13 cellular contexts compared by ENCODE assay signal in genomic region chr20:19887566-19888268, GRCh38.
A peak's percentile ranks its signal among the peaks of the same experiment; 100 is the strongest.
DNase-seq lines count a peak whose midpoint lies in the region; ATAC-seq and TF ChIP-seq lines count a peak whose summit lies in the region.
"Had no signal": no experiment of that assay in that cellular context is flagged by ENCODE, and none has a peak within 500 bp of the region (broad histone marks: within the 10 kb centered on the region; RNA-seq: fewer than 3 reads in every experiment).

No MANE protein-coding gene starts in this region.

- H3K36me3 ChIP-seq in heart left ventricle: peaks cover 0 to 30% (median 4%) of the 10 kb centered on the region in 9 donors
- H3K36me3 ChIP-seq in vagina: peaks cover 0 to 11% of the 10 kb centered on the region in 2 donors

- H3K4me3 Mint-ChIP-seq in osteocyte (ENCODE audit: unreplicated experiment): no peak overlapping the region
- H3K4me3 Mint-ChIP-seq: activated naive CD8-positive, alpha-beta T cell; endodermal cell; natural killer cell treated with Interleukin-12 subunit alpha and Interleukin-12 subunit beta and Interleukin-15 and Interleukin-18, amount 100 ng/mL, for 72 hours; stimulated activated memory B cell treated with anti-CD40 and anti-IgM and Interleukin-4, amounts not matched to agents 10 μg/mL and 1 μg/mL and 100 μg/mL, for 72 hours had no signal

- peaks cover 50% of the 10 kb centered on the region for H3K4me1 Mint-ChIP-seq in osteocyte (ENCODE audit: unreplicated experiment)

- no peaks in the 10 kb centered on the region for H3K27me3 Mint-ChIP-seq in osteocyte (ENCODE audit: unreplicated experiment)

- peaks cover 8% of the 10 kb centered on the region for H3K9me3 Mint-ChIP-seq in osteocyte (ENCODE audit: unreplicated experiment)
- H3K9me3 Mint-ChIP-seq: endodermal cell; natural killer cell treated with Interleukin-12 subunit alpha and Interleukin-12 subunit beta and Interleukin-15 and Interleukin-18, amount 100 ng/mL, for 72 hours; stimulated activated memory B cell treated with anti-CD40 and anti-IgM and Interleukin-4, amounts not matched to agents 10 μg/mL and 1 μg/mL and 100 μg/mL, for 72 hours had no signal

- peak overlapping the region; percentile 71 to 97 (median 89) for H3K27ac ChIP-seq in heart left ventricle
- peak overlapping the region; percentile 85 for H3K27ac ChIP-seq in vagina

- peak overlapping the region; percentile 1 to 61 (median 52) for H3K4me3 ChIP-seq in heart left ventricle
- no peak overlapping the region for H3K4me3 ChIP-seq in fibroblast of the aortic adventitia (ENCODE audit: low read depth, low read length)
- H3K4me3 ChIP-seq in vagina: peak overlapping the region in 1 of 2 donors; percentile 45
- no peak overlapping the region for H3K4me3 ChIP-seq in lower leg skin (ENCODE audit: low read depth, poor library complexity, severe bottlenecking)

- 27 to 39% (median 31%) methylated on average over 7 of the region's 7 CpGs for WGBS in heart left ventricle, 4 donors
- WGBS in lower leg skin, 2 donors: 60 to 65% methylated on average over 7 of the region's 7 CpGs

- DNase-seq in heart left ventricle: no peak
- DNase-seq in Right ventricle myocardium superior: no peak
- peak; percentile 54 for DNase-seq in fibroblast of the aortic adventitia (ENCODE audit: low read depth)
- DNase-seq in osteocyte (ENCODE audit: extremely low spot score, unreplicated experiment): no peak
- DNase-seq in vagina (ENCODE audit: extremely low spot score in 2 of 2): no peak
- no peak for DNase-seq in lower leg skin (ENCODE audit: low spot score in 2 of 2)
- no peak for DNase-seq in NCI-H1694 (lab: John Stamatoyannopoulos, UW)
- DNase-seq: endodermal cell, NCI-H226 had no signal

- H3K36me3 Mint-ChIP-seq in osteocyte (ENCODE audit: unreplicated experiment): peaks cover 21% of the 10 kb centered on the region
- H3K36me3 Mint-ChIP-seq: activated naive CD8-positive, alpha-beta T cell; natural killer cell treated with Interleukin-12 subunit alpha and Interleukin-12 subunit beta and Interleukin-15 and Interleukin-18, amount 100 ng/mL, for 72 hours had no signal

- no peak for TF ChIP-seq POLR2A in heart left ventricle (IDR thresholded peaks at IDR 0.05)
- TF ChIP-seq POLR2A in vagina (IDR thresholded peaks at IDR 0.05): no peak
- TF ChIP-seq POLR2A in GM18505 (IDR thresholded peaks at IDR 0.05; ENCODE audit: borderline replicate concordance, extremely low read depth, insufficient read depth, insufficient read length): no peak
- no peak for TF ChIP-seq POLR2A in lower leg skin (IDR thresholded peaks at IDR 0.05)

- no peaks in the 10 kb centered on the region for H3K27me3 ChIP-seq in heart left ventricle
- H3K27me3 ChIP-seq in vagina: no peaks in the 10 kb centered on the region

- peaks cover 6 to 78% (median 62%) of the 10 kb centered on the region in 12 donors for H3K4me1 ChIP-seq in heart left ventricle
- peaks cover 74% of the 10 kb centered on the region for H3K4me1 ChIP-seq in vagina

- ATAC-seq in heart left ventricle (no peak), Right ventricle myocardium superior (ENCODE audit: poor library complexity) (no peak), GM18505 (IDR thresholded peaks at IDR 0.05; ENCODE audit: unreplicated experiment) (no peak)
- ATAC-seq: natural killer cell treated with Interleukin-12 subunit alpha and Interleukin-12 subunit beta and Interleukin-15 and Interleukin-18, amount 100 ng/mL, for 72 hours; stimulated activated memory B cell treated with anti-CD40 and anti-IgM and Interleukin-4, amounts not matched to agents 10 μg/mL and 1 μg/mL and 100 μg/mL, for 72 hours had no signal

- H3K27ac Mint-ChIP-seq in osteocyte (ENCODE audit: unreplicated experiment): peak overlapping the region; percentile 98
- H3K27ac Mint-ChIP-seq: endodermal cell; natural killer cell treated with Interleukin-12 subunit alpha and Interleukin-12 subunit beta and Interleukin-15 and Interleukin-18, amount 100 ng/mL, for 72 hours; stimulated activated memory B cell treated with anti-CD40 and anti-IgM and Interleukin-4, amounts not matched to agents 10 μg/mL and 1 μg/mL and 100 μg/mL, for 72 hours had no signal

- no peak for TF ChIP-seq CTCF in heart left ventricle (IDR thresholded peaks at IDR 0.05)
- TF ChIP-seq CTCF in fibroblast of the aortic adventitia (IDR thresholded peaks at IDR 0.05; ENCODE audit: insufficient read depth, low read length): no peak
- no peak for TF ChIP-seq CTCF in osteocyte (IDR thresholded peaks at IDR 0.05)
- TF ChIP-seq CTCF in vagina (IDR thresholded peaks at IDR 0.05): no peak
- no peak for TF ChIP-seq CTCF in lower leg skin (IDR thresholded peaks at IDR 0.05)

- intact Hi-C loops in heart left ventricle (cut with DNase I) (loop anchor here (2.0 to 10.0 kb wide), 19 partner anchors 40 to 199 kb away; no protein-coding TSS in a partner anchor), Right ventricle myocardium superior (cut with DNase I) (loop anchor here (10.0 kb wide), 1 partner anchor 107 kb away; no protein-coding TSS in a partner anchor), vagina (cut with DNase I) (loop anchor here (10.0 kb wide), 1 partner anchor 107 kb away; no protein-coding TSS in a partner anchor), lower leg skin (cut with DNase I; ENCODE audit: low total_unique reads) (no loop called here)

- H3K9me3 ChIP-seq in heart left ventricle (peaks cover 0 to 6% (median 0%) of the 10 kb centered on the region in 12 donors), vagina (no peaks in the 10 kb centered on the region)

Comparison
In these comparisons a context has a peak if more than half of its experiments do, and no peak if none do; other contexts are left out.
1. H3K4me3 ChIP-seq: peak in heart left ventricle (12 of 12); none in fibroblast of the aortic adventitia (single experiment) and lower leg skin (single experiment).